24 cellular contexts compared by ENCODE assay signal in genomic region chr6:147244832-147245231, GRCh38.
"Had no signal": no experiment of that assay in that cellular context is flagged by ENCODE, and none has a peak within 500 bp of the region (broad histone marks: within the 10 kb centered on the region; RNA-seq: fewer than 3 reads in every experiment).

No MANE protein-coding gene starts in this region.

- H3K4me1 ChIP-seq: testis, thyroid gland, transverse colon, upper lobe of left lung, vagina had no signal

- H3K4me3 Mint-ChIP-seq: mesothelial cell of epicardium; natural killer cell; nephron progenitor cell; stimulated activated naive B cell treated with anti-CD40 and anti-IgM and Interleukin-4, amounts not matched to agents 10 μg/mL and 1 μg/mL and 100 μg/mL, for 72 hours had no signal

- H3K27ac Mint-ChIP-seq: mesothelial cell of epicardium; naive B cell; natural killer cell; progenitor cell of endocrine pancreas; stimulated activated naive B cell treated with anti-CD40 and anti-IgM and Interleukin-4, amounts not matched to agents 10 μg/mL and 1 μg/mL and 100 μg/mL, for 72 hours had no signal

- H3K36me3 ChIP-seq: ovary, thyroid gland had no signal

- DNase-seq: kidney glomerular epithelial cell; left cardiac atrium; mesendoderm; naive B cell; natural killer cell; nephron progenitor cell; ovary; stimulated activated CD4-positive, alpha-beta T cell treated with anti-CD3 and anti-CD28 coated beads, Interleukin-12 subunit alpha, Interleukin-12 subunit beta, amount 100 ng/mL, for 4 hours; stimulated activated CD4-positive, alpha-beta T cell treated with anti-CD3 and anti-CD28 coated beads, Interleukin-15, amount 100 ng/mL, for 24 hours; stimulated activated CD4-positive, alpha-beta T cell treated with anti-CD3 and anti-CD28 coated beads, Interleukin-2, amount 100 ng/mL, for 24 hours; stimulated activated CD4-positive, alpha-beta T cell treated with anti-CD3 and anti-CD28 coated beads, Interleukin-4, amount 100 ng/mL, for 1 hour; stimulated activated naive B cell treated with anti-CD40 and anti-IgM and Interleukin-4, amounts not matched to agents 10 μg/mL and 1 μg/mL and 100 μg/mL, for 72 hours; stimulated activated naive CD8-positive, alpha-beta T cell treated with anti-CD3 and anti-CD28 coated beads, Interleukin-15, Interleukin-2, amounts not matched to agents 100 U/mL and 50 U/mL, for 24 hours; stomach; testis; thyroid gland; transverse colon; upper lobe of left lung had no signal

- H3K27ac ChIP-seq: hepatocyte, ovary, skin epidermis, stomach, testis, thyroid gland, transverse colon, upper lobe of left lung, vagina had no signal

- H3K9me3 Mint-ChIP-seq: natural killer cell; stimulated activated naive B cell treated with anti-CD40 and anti-IgM and Interleukin-4, amounts not matched to agents 10 μg/mL and 1 μg/mL and 100 μg/mL, for 72 hours had no signal

- H3K27me3 Mint-ChIP-seq: naive B cell; progenitor cell of endocrine pancreas; stimulated activated naive B cell treated with anti-CD40 and anti-IgM and Interleukin-4, amounts not matched to agents 10 μg/mL and 1 μg/mL and 100 μg/mL, for 72 hours had no signal

- H3K9me3 ChIP-seq: ovary, stomach, testis, thyroid gland, transverse colon, upper lobe of left lung, vagina had no signal

- H3K4me1 Mint-ChIP-seq: mesothelial cell of epicardium; naive B cell; nephron progenitor cell; stimulated activated naive B cell treated with anti-CD40 and anti-IgM and Interleukin-4, amounts not matched to agents 10 μg/mL and 1 μg/mL and 100 μg/mL, for 72 hours had no signal

- H3K27me3 ChIP-seq: hepatocyte, ovary, stomach, testis, thyroid gland, transverse colon, upper lobe of left lung, vagina had no signal

- H3K4me3 ChIP-seq: hepatocyte, lung, ovary, skin epidermis, stomach, testis, thyroid gland, transverse colon, upper lobe of left lung, vagina had no signal
